In genomic region chr7:92836489-92837213, GRCh38 we compare ENCODE assay signal across 8 cellular contexts. TPM values are rescaled to one million over a fixed set of nuclear protein-coding genes. Genes with fewer than 3 reads are reported as not detected.
DNase-seq lines count a peak whose midpoint lies in the region; FAIRE-seq and TF ChIP-seq lines count a peak whose summit lies in the region.

TSS of gene CDK6 (minus strand) at chr7:92836573. CDS start at chr7:92833323, 3,250 bp downstream.

- no peak for FAIRE-seq in H1 (lab: Jason Lieb, UNC)

- TF ChIP-seq RAD21 in H1 (IDR thresholded peaks at IDR 0.05 in 1 of 2, conservative IDR thresholded peaks at IDR 0.05 in 1 of 2; ENCODE audit: low read depth in 2 of 2, low read length in 2 of 2) = no peak

- H3K36me3 Mint-ChIP-seq in activated CD4-positive, alpha-beta memory T cell treated with anti-CD3 and anti-CD28 coated beads, Interleukin-2, amount 10 ng/mL, durations not matched to agents 7 days and 5 days (ENCODE audit: low read depth) = peaks cover 27% of the 10 kb centered on the region

- peak within 1 kb of the TSS; percentile 89 for H3K4me3 Mint-ChIP-seq in activated CD4-positive, alpha-beta memory T cell treated with anti-CD3 and anti-CD28 coated beads, Interleukin-2, amount 10 ng/mL, durations not matched to agents 7 days and 5 days

- H4K91ac ChIP-seq in H1 (replicated peaks; ENCODE audit: insufficient read length, low read length) = no peak within 1 kb of the TSS

- peak within 1 kb of the TSS; percentile 89 for H3K27ac Mint-ChIP-seq in activated CD4-positive, alpha-beta memory T cell treated with anti-CD3 and anti-CD28 coated beads, Interleukin-2, amount 10 ng/mL, durations not matched to agents 7 days and 5 days

- H3K23ac ChIP-seq in H1 (ENCODE audit: insufficient read length) = no peak within 1 kb of the TSS

- TF ChIP-seq EP300 in H1 (IDR thresholded peaks at IDR 0.05; ENCODE audit: borderline replicate concordance in 1 of 2, low read depth in 2 of 2, low read length in 2 of 2) = no peak

- no peak for TF ChIP-seq POLR2A in H1 (IDR thresholded peaks at IDR 0.05; ENCODE audit: control extremely low read depth in 1 of 2, low read depth in 2 of 2, low read length in 2 of 2)

- H3K9me3 ChIP-seq in H1 (ENCODE audit: insufficient read depth in 2 of 2, low read depth in 1 of 2, low read length in 1 of 2) (no peaks in the 10 kb centered on the region), mononuclear cell (ENCODE audit: low read depth, low read length) (no peaks in the 10 kb centered on the region)

- H3K79me1 ChIP-seq in H1 (ENCODE audit: low read depth, low read length) = no peaks in the 10 kb centered on the region

- peaks cover 0 to 3% of the 10 kb centered on the region in 2 experiments for H4K20me1 ChIP-seq in H1 (replicated peaks in 1 of 2; ENCODE audit: control insufficient read depth in 1 of 2, insufficient read depth in 2 of 2, low read length in 2 of 2)

- H4K8ac ChIP-seq in H1 (ENCODE audit: extremely low read depth, insufficient read depth, low read length) = peak within 1 kb of the TSS; percentile 76

- H2BK12ac ChIP-seq in H1 (ENCODE audit: low read depth, low read length) = peak within 1 kb of the TSS; percentile 95

- H3K4me1 ChIP-seq in H1 (replicated peaks in 1 of 4; ENCODE audit: control insufficient read depth in 3 of 4, insufficient read depth in 4 of 4, low read length in 3 of 4) = peaks cover 0 to 3% (median 1%) of the 10 kb centered on the region in 4 experiments; a peak in 2 of 7 replicates
- H3K4me1 ChIP-seq in mononuclear cell (ENCODE audit: insufficient read depth, low read length) = peaks cover 16% of the 10 kb centered on the region

- H3K79me2 ChIP-seq in H1 (ENCODE audit: control insufficient read depth in 1 of 2, insufficient read depth in 2 of 2, low read length in 2 of 2) = no peaks in the 10 kb centered on the region; a peak in 1 of 4 replicates

- 3% methylated on average over 14 of the region's 66 CpGs; no CpG with 5 or more reads in 1 of the 2 experiments for WGBS in H1 (ENCODE audit: extremely low coverage in 1 of 2, insufficient coverage in 1 of 2, insufficient read length in 1 of 2, insufficient replicate concordance in 2 of 2, low coverage in 1 of 2, low lambda C conversion rate in 2 of 2, missing lambda C conversion rate in 1 of 2), 2 experiments

- no peak within 1 kb of the TSS for H4K5ac ChIP-seq in H1 (ENCODE audit: insufficient read length, low read depth, low read length)

- H3K36me3 ChIP-seq in H1 (ENCODE audit: control insufficient read depth in 2 of 4, insufficient read depth in 4 of 4, low read length in 3 of 4) = no peaks in the 10 kb centered on the region

- peak within 1 kb of the TSS in 1 of 4 experiments; percentile 59; a peak in 1 of 7 replicates for H3K9ac ChIP-seq in H1 (replicated peaks in 1 of 4; ENCODE audit: extremely low read depth in 1 of 4, low read depth in 3 of 4, low read length in 3 of 4)

- H3K4me2 ChIP-seq in H1 (ENCODE audit: insufficient read depth in 1 of 2, low read depth in 2 of 2, low read length in 2 of 2) = peak within 1 kb of the TSS; percentile 96 to 98

- H2BK5ac ChIP-seq in H1 (ENCODE audit: low read depth, low read length) = peak within 1 kb of the TSS; percentile 66

- peak within 1 kb of the TSS; percentile 80 for H3K4ac ChIP-seq in H1 (replicated peaks; ENCODE audit: insufficient read length, low read depth, low read length)

- peaks cover 24% of the 10 kb centered on the region for H3K4me1 Mint-ChIP-seq in activated CD4-positive, alpha-beta memory T cell treated with anti-CD3 and anti-CD28 coated beads, Interleukin-2, amount 10 ng/mL, durations not matched to agents 7 days and 5 days

- peaks cover 0 to 16% (median 8%) of the 10 kb centered on the region in 4 experiments; a peak in 5 of 7 replicates for H3K27me3 ChIP-seq in H1 (replicated peaks in 1 of 4; ENCODE audit: control insufficient read depth in 3 of 4, extremely low read depth in 1 of 4, insufficient read depth in 3 of 4, low read length in 3 of 4)
- no peaks in the 10 kb centered on the region for H3K27me3 ChIP-seq in mononuclear cell (ENCODE audit: insufficient read depth, low read length)

- peaks cover 27% of the 10 kb centered on the region for H3K27me3 Mint-ChIP-seq in activated CD4-positive, alpha-beta memory T cell treated with anti-CD3 and anti-CD28 coated beads, Interleukin-2, amount 10 ng/mL, durations not matched to agents 7 days and 5 days

- peak within 1 kb of the TSS; percentile 50 to 70 (median 59) for H3K4me3 ChIP-seq in H1 (ENCODE audit: extremely low read depth in 1 of 4, insufficient read depth in 2 of 4, low read depth in 3 of 4, low read length in 4 of 4)
- H3K4me3 ChIP-seq in mononuclear cell (ENCODE audit: low read length) = peak within 1 kb of the TSS; percentile 84

- peak within 1 kb of the TSS; percentile 49; the same call in 1 of the 2 replicates for H2BK15ac ChIP-seq in H1 (ENCODE audit: low read length)

- H3K9me3 Mint-ChIP-seq in activated CD4-positive, alpha-beta memory T cell treated with anti-CD3 and anti-CD28 coated beads, Interleukin-2, amount 10 ng/mL, durations not matched to agents 7 days and 5 days = no peaks in the 10 kb centered on the region

- H3K56ac ChIP-seq in H1 (replicated peaks; ENCODE audit: insufficient read length, low read depth, low read length) = no peak within 1 kb of the TSS

- no peak within 1 kb of the TSS for H2BK120ac ChIP-seq in H1 (replicated peaks; ENCODE audit: low read depth, low read length)

- peak; percentile 84 for DNase-seq in GM10266 (ENCODE audit: extremely low spot score)
- peak; percentile 68 for DNase-seq in HEK293T (ENCODE audit: extremely low spot score)
- peak; percentile 75 for DNase-seq in NCI-H226
- peak; percentile 74 for DNase-seq in activated CD4-positive, alpha-beta memory T cell treated with anti-CD3 and anti-CD28 coated beads, Interleukin-2, amount 10 ng/mL, durations not matched to agents 7 days and 5 days
- peak in 1 of 2 experiments; percentile 67 for DNase-seq in H1 (ENCODE audit: low read depth in 1 of 2, low spot score in 2 of 2)
- DNase-seq in stimulated activated CD8-positive, alpha-beta memory T cell treated with anti-CD3 and anti-CD28 coated beads, Interleukin-7, amount 100 ng/mL, for 24 hours (ENCODE audit: low read depth) = peak; percentile 37
- DNase-seq in NCI-H345 treated with DMSO at 0.1 percent for 48 hours (lab: John Stamatoyannopoulos, UW; ENCODE audit: unreplicated experiment) = no peak

- H3K27ac ChIP-seq in H1 (ENCODE audit: low read depth, low read length) = no peak within 1 kb of the TSS

- peak within 1 kb of the TSS; percentile 52; the same call in 1 of the 2 replicates for H3K18ac ChIP-seq in H1 (ENCODE audit: extremely low read depth, low read length)

- no peak within 1 kb of the TSS for H2BK20ac ChIP-seq in H1 (ENCODE audit: low read length)

- no peak within 1 kb of the TSS for H2AFZ ChIP-seq in H1 (ENCODE audit: low read length)

- H3K23me2 ChIP-seq in H1 (ENCODE audit: low read depth, low read length) = peaks cover 34% of the 10 kb centered on the region

- no peak within 1 kb of the TSS; the same call in 1 of the 2 replicates for H2AK5ac ChIP-seq in H1 (ENCODE audit: low read depth, low read length)

- TF ChIP-seq CTCF in GM10266 (IDR thresholded peaks at IDR 0.05; ENCODE audit: control insufficient read depth, insufficient read depth, low read depth, missing control alignments) = no peak
- no peak for TF ChIP-seq CTCF in H1 (IDR thresholded peaks at IDR 0.05; ENCODE audit: control extremely low read depth in 1 of 3, insufficient read depth in 1 of 3, low read depth in 1 of 3, low read length in 3 of 3)

- CTCF ChIA-PET in HEK293T (lab: Yijun Ruan, JAX) (no interaction called here), H1 (lab: Charles Lee; ENCODE audit: partially characterized antibody) (interaction anchor here (0.8 to 3.3 kb wide), 8 partner anchors 16 to 217 kb away, joined by 3 to 10 read pairs (median 6); no protein-coding TSS in a partner anchor)
- CTCF ChIA-PET in activated CD4-positive, alpha-beta memory T cell treated with anti-CD3 and anti-CD28 coated beads, Interleukin-2, amount 10 ng/mL, durations not matched to agents 7 days and 5 days (lab: Charles Lee) = interaction anchor here (0.6 to 1.4 kb wide), 3 partner anchors 133 to 226 kb away, joined by 3 read pairs; no protein-coding TSS in a partner anchor

- H3K14ac ChIP-seq in H1 (ENCODE audit: insufficient read length) = no peak within 1 kb of the TSS

- POLR2A ChIA-PET in HEK293T (lab: Yijun Ruan, JAX) = interaction anchor here (1.3 kb wide), 1 partner anchor 17 kb away, joined by 4 read pairs; no protein-coding TSS in a partner anchor
- POLR2A ChIA-PET in activated CD4-positive, alpha-beta memory T cell treated with anti-CD3 and anti-CD28 coated beads, Interleukin-2, amount 10 ng/mL, durations not matched to agents 7 days and 5 days (lab: Charles Lee) = interaction anchor here (0.6 to 11.0 kb wide), 25 partner anchors 23 to 395 kb away, joined by 3 to 271 read pairs (median 3); partner anchors contain the start of genes GATAD1, PEX1, RBM48 and SAMD9
- POLR2A ChIA-PET in H1 (lab: Charles Lee; ENCODE audit: partially characterized antibody) = no interaction called here

TF ChIP-seq in HEK293T, 16 proteins besides CTCF, POLR2A, EP300 and RAD21:
- TF ChIP-seq L3MBTL2 (conservative IDR thresholded peaks at IDR 0.05) (peak; percentile 70), FOXM1 (IDR thresholded peaks at IDR 0.05; ENCODE audit: borderline replicate concordance) (peak; percentile 53; the same call in 1 of the 2 replicates), FOXA1 (IDR thresholded peaks at IDR 0.05) (no peak), SUZ12 (IDR thresholded peaks at IDR 0.05) (no peak)
TF ChIP-seq in HEK293T: peak in this region for 2.

TF ChIP-seq in H1, 55 proteins besides CTCF, POLR2A, EP300 and RAD21 (continues in another document):
- TF ChIP-seq SUZ12 (IDR thresholded peaks at IDR 0.05; ENCODE audit: low read length) (peak; percentile 39), HDAC2 (IDR thresholded peaks at IDR 0.05; ENCODE audit: borderline replicate concordance in 1 of 2, low read depth in 2 of 2, low read length in 2 of 2) (0 out of 4 replicates have a peak, but pooled peaks of 1 of the 2 experiments have one; percentile 35), BACH1 (IDR thresholded peaks at IDR 0.05; ENCODE audit: low read length) (0 out of 2 replicates have a peak, but pooled peaks have one; percentile 6), POLR2AphosphoS5 (IDR thresholded peaks at IDR 0.05; ENCODE audit: low read depth, low read length) (no peak)

RNA-seq across cellular contexts. Expression of gene CDK6, which starts in this region (rescaled TPM):
- 100 to 1,000 TPM; 105 TPM for total RNA-seq in activated CD4-positive, alpha-beta memory T cell treated with anti-CD3 and anti-CD28 coated beads, Interleukin-2, amount 10 ng/mL, durations not matched to agents 7 days and 5 days
- 18.9 and 20.8 TPM in 2 replicates for total RNA-seq in H1 (2021; fragmentation: NEBNext Ultra II Directional; extraction: Animal tissue kit (Norgen Biotek cat#: 25700))
- polyA plus RNA-seq in H1 (2011; rRNA removed) = 5.9 and 9.0 TPM in 2 replicates
- 8.0 TPM for polyA plus RNA-seq in H1 (2011; cell fraction: cytosol; rRNA removed)
- 18.6 TPM for polyA plus RNA-seq in H1 (2011; cell fraction: nucleus; rRNA removed)
- polyA plus RNA-seq in H1 (2012, experiment 1 of 2) = 4.9 to 8.4 TPM (median 6.0 TPM) in 4 replicates
- polyA plus RNA-seq in H1 (2012, experiment 2 of 2) = 0.60 TPM
- polyA plus RNA-seq in H1 (2013, experiment 1 of 2) = 5.0 TPM
- polyA plus RNA-seq in H1 (2013, experiment 2 of 2) = 5.0 TPM
- polyA minus RNA-seq in H1 (2011; rRNA and poly(A)+ RNA removed) = 29.2 and 45.3 TPM in 2 replicates
- 36.8 TPM for polyA minus RNA-seq in H1 (2011; cell fraction: cytosol; rRNA and poly(A)+ RNA removed)
- polyA minus RNA-seq in H1 (2011; cell fraction: nucleus; rRNA and poly(A)+ RNA removed) = 39.0 TPM
- 28.4 TPM for total RNA-seq in mononuclear cell
